ENCODE assay signal across 10 cellular contexts in the genomic region with DNA sequence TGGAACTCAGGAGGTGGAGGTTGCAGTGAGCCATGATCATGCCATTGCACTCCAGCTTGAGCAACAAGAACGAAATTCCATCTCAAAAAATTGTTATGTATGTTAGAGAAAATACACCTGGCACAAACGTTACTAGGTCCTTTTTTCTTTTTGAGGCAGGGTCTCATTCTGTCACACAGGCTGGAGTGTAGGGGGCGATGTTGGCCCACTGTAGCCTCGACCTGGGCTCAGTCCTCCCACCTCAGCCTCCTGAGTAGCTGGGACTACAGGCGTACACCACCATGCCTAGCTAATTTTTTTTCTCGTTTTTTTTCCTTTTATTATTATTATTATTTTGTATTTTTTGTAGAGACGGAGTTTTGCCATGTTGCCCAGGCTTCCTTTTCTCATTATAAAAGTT. TPM values are rescaled to one million over a fixed set of nuclear protein-coding genes. Genes with fewer than 3 reads are reported as not detected.
DNase-seq lines count a peak whose midpoint lies in the region; ATAC-seq and TF ChIP-seq lines count a peak whose summit lies in the region.
"Had no signal": no experiment of that assay in that cellular context is flagged by ENCODE, and none has a peak within 500 bp of the region (broad histone marks: within the 10 kb centered on the region; RNA-seq: fewer than 3 reads in every experiment).

No MANE protein-coding gene starts in this region.

- TF ChIP-seq CTCF in KMS-11 (conservative IDR thresholded peaks at IDR 0.05; ENCODE audit: low read depth, low read length), result peak; percentile 65
- peak; percentile 15 for TF ChIP-seq CTCF in nephron progenitor cell (IDR thresholded peaks at IDR 0.05)
- no peak for TF ChIP-seq CTCF in prostate gland (IDR thresholded peaks at IDR 0.05)

- H2AFZ ChIP-seq in KMS-11 (ENCODE audit: low read depth), result no peak overlapping the region

- H3K9ac ChIP-seq in KMS-11, result no peak overlapping the region

- H3K27me3 Mint-ChIP-seq in activated T-cell treated with anti-CD3 and anti-CD28 coated beads, Interleukin-2, amount 50 U/mL, for 72 hours (ENCODE audit: low read depth), result no peaks in the 10 kb centered on the region
- H3K27me3 Mint-ChIP-seq in nephron progenitor cell (ENCODE audit: low read depth, poor library complexity), result peaks cover 7% of the 10 kb centered on the region

- TF ChIP-seq POLR2A in prostate gland (IDR thresholded peaks at IDR 0.05), result no peak

- peaks cover 17% of the 10 kb centered on the region for H3K4me1 ChIP-seq in KMS-11 (ENCODE audit: low read depth, poor library complexity, severe bottlenecking)
- peaks cover 3% of the 10 kb centered on the region for H3K4me1 ChIP-seq in prostate gland (replicated peaks)

- peaks cover 30% of the 10 kb centered on the region for H3K4me1 Mint-ChIP-seq in activated T-cell treated with anti-CD3 and anti-CD28 coated beads, Interleukin-2, amount 50 U/mL, for 72 hours (ENCODE audit: low read depth)
- H3K4me1 Mint-ChIP-seq in nephron progenitor cell, result peaks cover 20% of the 10 kb centered on the region

- intact Hi-C loops in prostate gland (cut with DNase I), result loop anchor here (10.0 kb wide), 1 partner anchor 482 kb away; no protein-coding TSS in a partner anchor

- H4K20me1 ChIP-seq in KMS-11 (ENCODE audit: insufficient read depth), result no peaks in the 10 kb centered on the region

- no peak overlapping the region for H3K4me3 Mint-ChIP-seq in activated T-cell treated with anti-CD3 and anti-CD28 coated beads, Interleukin-2, amount 50 U/mL, for 72 hours
- no peak overlapping the region for H3K4me3 Mint-ChIP-seq in nephron progenitor cell

- no peak overlapping the region for H3K27ac Mint-ChIP-seq in activated T-cell treated with anti-CD3 and anti-CD28 coated beads, Interleukin-2, amount 50 U/mL, for 72 hours
- no peak overlapping the region for H3K27ac Mint-ChIP-seq in nephron progenitor cell

- H3K4me3 ChIP-seq in KMS-11 (IDR thresholded peaks at IDR 0.05; ENCODE audit: insufficient read depth, low read depth, low read length) (no peak overlapping the region), prostate gland (no peak overlapping the region)

- no peak overlapping the region for H3K4me2 ChIP-seq in KMS-11

- H3K9me3 ChIP-seq in prostate gland, result no peaks in the 10 kb centered on the region

- 86% methylated on average over 7 of the region's 7 CpGs for WGBS in prostate gland

- H3K27me3 ChIP-seq in KMS-11 (ENCODE audit: insufficient read depth, low read depth) (no peaks in the 10 kb centered on the region), prostate gland (replicated peaks; ENCODE audit: insufficient read depth) (no peaks in the 10 kb centered on the region)

- peak; percentile 25 for DNase-seq in DMS53 (lab: John Stamatoyannopoulos, UW)
- DNase-seq in DMS53 treated with DMSO at 0.1 percent for 48 hours (lab: John Stamatoyannopoulos, UW; ENCODE audit: unreplicated experiment), result no peak
- peak; percentile 31 to 39 for DNase-seq in activated T-cell treated with anti-CD3 and anti-CD28 coated beads, Interleukin-2, amount 50 U/mL, for 72 hours
- DNase-seq in nephron progenitor cell, result no peak
- DNase-seq in NCI-H226, result no peak
- DNase-seq in prostate gland (ENCODE audit: low spot score), result no peak
- DNase-seq: NCI-H510A had no signal

- H3K36me3 ChIP-seq in KMS-11 (ENCODE audit: insufficient read depth) (peaks cover 17% of the 10 kb centered on the region; the same call in 1 of the 2 replicates), prostate gland (peaks cover 0 to 9% of the 10 kb centered on the region in 2 donors)

- H3K27ac ChIP-seq in KMS-11, result no peak overlapping the region
- no peak overlapping the region for H3K27ac ChIP-seq in prostate gland

- H3K36me3 Mint-ChIP-seq in activated T-cell treated with anti-CD3 and anti-CD28 coated beads, Interleukin-2, amount 50 U/mL, for 72 hours (ENCODE audit: insufficient read depth in 2 of 2), result peaks cover 24 to 28% of the 10 kb centered on the region in 2 donors
- peaks cover 20% of the 10 kb centered on the region for H3K36me3 Mint-ChIP-seq in nephron progenitor cell (ENCODE audit: low read depth)

- H3K79me2 ChIP-seq in KMS-11 (ENCODE audit: insufficient read depth, low read depth), result peaks cover 18% of the 10 kb centered on the region

- no peaks in the 10 kb centered on the region for H3K9me3 Mint-ChIP-seq in activated T-cell treated with anti-CD3 and anti-CD28 coated beads, Interleukin-2, amount 50 U/mL, for 72 hours
- no peaks in the 10 kb centered on the region for H3K9me3 Mint-ChIP-seq in nephron progenitor cell

- ATAC-seq in activated T-cell treated with anti-CD3 and anti-CD28 coated beads, Interleukin-2, amount 50 U/mL, for 72 hours (replicated peaks in 1 of 2), result no peak
- no peak for ATAC-seq in GM21423 (IDR thresholded peaks at IDR 0.05; ENCODE audit: unreplicated experiment)

RNA-seq across cellular contexts. Expression of gene HAX1, which starts 4.4 kb away (rescaled TPM):
- total RNA-seq in activated T-cell treated with anti-CD3 and anti-CD28 coated beads, Interleukin-2, amount 50 U/mL, for 72 hours, result 100 to 1,000 TPM; 306 to 310 TPM
- 10 to 100 TPM; 95.2 to 96.6 TPM for total RNA-seq in prostate gland

RNA-seq across cellular contexts. Expression of gene AQP10, which starts 44.1 kb away (rescaled TPM):
- total RNA-seq in activated T-cell treated with anti-CD3 and anti-CD28 coated beads, Interleukin-2, amount 50 U/mL, for 72 hours, result not detected
- total RNA-seq in prostate gland, result under 1 TPM; 0.27 to 0.85 TPM
- total RNA-seq: mesenteric fat pad had no signal

RNA-seq across cellular contexts. Expression of gene ATP8B2, which starts 48.5 kb away (rescaled TPM):
- total RNA-seq in activated T-cell treated with anti-CD3 and anti-CD28 coated beads, Interleukin-2, amount 50 U/mL, for 72 hours, result 10 to 100 TPM; 37.4 to 52.6 TPM
- 100 to 1,000 TPM in 1 of 2 donors, 10 to 100 TPM in 1; 88.9 to 171 TPM for total RNA-seq in prostate gland

RNA-seq across cellular contexts. Expression of gene UBAP2L, which starts 56.0 kb away (rescaled TPM):
- 100 to 1,000 TPM; 166 to 171 TPM for total RNA-seq in activated T-cell treated with anti-CD3 and anti-CD28 coated beads, Interleukin-2, amount 50 U/mL, for 72 hours
- 100 to 1,000 TPM in 1 of 2 donors, 10 to 100 TPM in 1; 51.1 to 121 TPM for total RNA-seq in prostate gland

Comparison
In these comparisons a context has a peak if more than half of its experiments do, and no peak if none do; other contexts are left out.
1. DNase-seq: peak in DMS53 (single experiment) and activated T-cell treated with anti-CD3 and anti-CD28 coated beads, Interleukin-2, amount 50 U/mL, for 72 hours (2 of 2); none in DMS53 treated with DMSO at 0.1 percent for 48 hours (single experiment), nephron progenitor cell (single experiment), NCI-H226 (single experiment) and prostate gland (single experiment).
2. CTCF ChIP-seq: peak in KMS-11 (single experiment) and nephron progenitor cell (single experiment); none in prostate gland (0 of 4).